1 cellular context compared by ENCODE assay signal in genomic region chr17:36482611-36483504, GRCh38.
TF ChIP-seq lines count a peak whose summit lies in the region.

No MANE protein-coding gene starts in this region.

TF ChIP-seq in K562, 482 proteins besides CTCF, POLR2A, EP300 and RAD21 (continued from another document and continues in another):
- peak; percentile 62; the same call in 1 of the 2 replicates for TF ChIP-seq CBX1 (IDR thresholded peaks at IDR 0.05; ENCODE audit: low read depth)
- TF ChIP-seq, protein P1, sequence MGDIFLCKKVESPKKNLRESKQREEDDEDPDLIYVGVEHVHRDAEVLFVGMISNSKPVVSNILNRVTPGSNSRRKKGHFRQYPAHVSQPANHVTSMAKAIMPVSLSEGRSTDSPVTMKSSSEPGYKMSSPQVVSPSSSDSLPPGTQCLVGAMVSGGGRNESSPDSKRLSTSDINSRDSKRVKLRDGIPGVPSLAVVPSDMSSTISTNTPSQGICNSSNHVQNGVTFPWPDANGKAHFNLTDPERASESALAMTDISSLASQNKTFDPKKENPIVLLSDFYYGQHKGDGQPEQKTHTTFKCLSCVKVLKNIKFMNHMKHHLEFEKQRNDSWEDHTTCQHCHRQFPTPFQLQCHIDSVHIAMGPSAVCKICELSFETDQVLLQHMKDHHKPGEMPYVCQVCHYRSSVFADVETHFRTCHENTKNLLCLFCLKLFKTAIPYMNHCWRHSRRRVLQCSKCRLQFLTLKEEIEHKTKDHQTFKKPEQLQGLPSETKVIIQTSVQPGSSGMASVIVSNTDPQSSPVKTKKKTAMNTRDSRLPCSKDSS (IDR thresholded peaks at IDR 0.05; ENCODE audit: low read depth, partially characterized antibody), result no peak
- peak; percentile 35; the same call in 1 of the 2 replicates for TF ChIP-seq MXI1 (IDR thresholded peaks at IDR 0.05; ENCODE audit: low read depth, low read length)
- TF ChIP-seq, protein P2, sequence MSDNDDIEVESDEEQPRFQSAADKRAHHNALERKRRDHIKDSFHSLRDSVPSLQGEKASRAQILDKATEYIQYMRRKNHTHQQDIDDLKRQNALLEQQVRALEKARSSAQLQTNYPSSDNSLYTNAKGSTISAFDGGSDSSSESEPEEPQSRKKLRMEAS (CRISPR knock-in tag; IDR thresholded peaks at IDR 0.05), result peak; percentile 100
- TF ChIP-seq HDGF (IDR thresholded peaks at IDR 0.05), result no peak
- no peak for TF ChIP-seq SETDB1 (IDR thresholded peaks at IDR 0.05; ENCODE audit: low read length)
- TF ChIP-seq SMAD1 (IDR thresholded peaks at IDR 0.05; ENCODE audit: low read depth, low read length, partially characterized antibody), result no peak
- TF ChIP-seq ERF (CRISPR knock-in tag; IDR thresholded peaks at IDR 0.05), result 0 out of 2 replicates have a peak, but pooled peaks have one; percentile 82
- TF ChIP-seq HDAC1 (IDR thresholded peaks at IDR 0.05), result peak in 1 of 2 experiments; percentile 61; a peak in 1 of 4 replicates
- TF ChIP-seq BCOR (IDR thresholded peaks at IDR 0.05), result no peak
- TF ChIP-seq ATF1 (CRISPR knock-in tag; IDR thresholded peaks at IDR 0.05), result peak; percentile 43; the same call in 1 of the 2 replicates
- peak; percentile 75 for TF ChIP-seq ATF1 (tag; IDR thresholded peaks at IDR 0.05)
- 0 out of 2 replicates have a peak, but pooled peaks have one; percentile 48 for TF ChIP-seq GTF2F1 (IDR thresholded peaks at IDR 0.05; ENCODE audit: low read depth, low read length)
- TF ChIP-seq, protein P3, sequence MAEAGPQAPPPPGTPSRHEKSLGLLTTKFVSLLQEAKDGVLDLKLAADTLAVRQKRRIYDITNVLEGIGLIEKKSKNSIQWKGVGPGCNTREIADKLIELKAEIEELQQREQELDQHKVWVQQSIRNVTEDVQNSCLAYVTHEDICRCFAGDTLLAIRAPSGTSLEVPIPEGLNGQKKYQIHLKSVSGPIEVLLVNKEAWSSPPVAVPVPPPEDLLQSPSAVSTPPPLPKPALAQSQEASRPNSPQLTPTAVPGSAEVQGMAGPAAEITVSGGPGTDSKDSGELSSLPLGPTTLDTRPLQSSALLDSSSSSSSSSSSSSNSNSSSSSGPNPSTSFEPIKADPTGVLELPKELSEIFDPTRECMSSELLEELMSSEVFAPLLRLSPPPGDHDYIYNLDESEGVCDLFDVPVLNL (CRISPR knock-in tag; IDR thresholded peaks at IDR 0.05; ENCODE audit: low read depth), result peak; percentile 92
- no peak for TF ChIP-seq PATZ1 (CRISPR knock-in tag; IDR thresholded peaks at IDR 0.05; ENCODE audit: borderline replicate concordance)
- TF ChIP-seq PURB (CRISPR knock-in tag; IDR thresholded peaks at IDR 0.05; ENCODE audit: low read depth), result no peak
- TF ChIP-seq ZFPM2 (CRISPR knock-in tag; IDR thresholded peaks at IDR 0.05), result no peak
- TF ChIP-seq SMARCE1 (IDR thresholded peaks at IDR 0.05), result no peak
- TF ChIP-seq ZBTB2 (IDR thresholded peaks at IDR 0.05), result no peak
- TF ChIP-seq PCBP1 (IDR thresholded peaks at IDR 0.05; ENCODE audit: low read depth, low read length, poor library complexity, severe bottlenecking), result peak; percentile 28
- TF ChIP-seq CBFA2T2 (conservative IDR thresholded peaks at IDR 0.05), result no peak
- no peak for TF ChIP-seq NBN (IDR thresholded peaks at IDR 0.05; ENCODE audit: low read depth)
- TF ChIP-seq TEAD1 (CRISPR knock-in tag; IDR thresholded peaks at IDR 0.05), result peak; percentile 19 to 93; a peak in 2 of 4 replicates
- TF ChIP-seq ARNT (IDR thresholded peaks at IDR 0.05), result no peak
- no peak for TF ChIP-seq STAT5B (CRISPR knock-in tag; IDR thresholded peaks at IDR 0.05)
- TF ChIP-seq CBX3 (IDR thresholded peaks at IDR 0.05; ENCODE audit: borderline replicate concordance in 1 of 2, low read length in 2 of 2), result peak in 1 of 2 experiments; percentile 92; a peak in 2 of 3 replicates
- peak; percentile 93 for TF ChIP-seq MYC (IDR thresholded peaks at IDR 0.05; ENCODE audit: low read depth, low read length)
- TF ChIP-seq MYC (CRISPR knock-in tag; IDR thresholded peaks at IDR 0.05; ENCODE audit: borderline replicate concordance, low read depth), result no peak
- TF ChIP-seq, protein P4, sequence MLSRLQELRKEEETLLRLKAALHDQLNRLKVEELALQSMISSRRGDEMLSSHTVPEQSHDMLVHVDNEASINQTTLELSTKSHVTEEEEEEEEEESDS (CRISPR knock-in tag; IDR thresholded peaks at IDR 0.05), result no peak
- TF ChIP-seq, protein P5, sequence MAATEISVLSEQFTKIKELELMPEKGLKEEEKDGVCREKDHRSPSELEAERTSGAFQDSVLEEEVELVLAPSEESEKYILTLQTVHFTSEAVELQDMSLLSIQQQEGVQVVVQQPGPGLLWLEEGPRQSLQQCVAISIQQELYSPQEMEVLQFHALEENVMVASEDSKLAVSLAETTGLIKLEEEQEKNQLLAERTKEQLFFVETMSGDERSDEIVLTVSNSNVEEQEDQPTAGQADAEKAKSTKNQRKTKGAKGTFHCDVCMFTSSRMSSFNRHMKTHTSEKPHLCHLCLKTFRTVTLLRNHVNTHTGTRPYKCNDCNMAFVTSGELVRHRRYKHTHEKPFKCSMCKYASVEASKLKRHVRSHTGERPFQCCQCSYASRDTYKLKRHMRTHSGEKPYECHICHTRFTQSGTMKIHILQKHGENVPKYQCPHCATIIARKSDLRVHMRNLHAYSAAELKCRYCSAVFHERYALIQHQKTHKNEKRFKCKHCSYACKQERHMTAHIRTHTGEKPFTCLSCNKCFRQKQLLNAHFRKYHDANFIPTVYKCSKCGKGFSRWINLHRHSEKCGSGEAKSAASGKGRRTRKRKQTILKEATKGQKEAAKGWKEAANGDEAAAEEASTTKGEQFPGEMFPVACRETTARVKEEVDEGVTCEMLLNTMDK (IDR thresholded peaks at IDR 0.05; ENCODE audit: borderline replicate concordance, insufficient read depth, low read depth, low read length, poor library complexity, severe bottlenecking), result peak; percentile 94
- no peak for TF ChIP-seq SNIP1 (IDR thresholded peaks at IDR 0.05; ENCODE audit: low read depth)
- TF ChIP-seq NCOA4 (IDR thresholded peaks at IDR 0.05; ENCODE audit: partially characterized antibody), result no peak
- TF ChIP-seq ZNF12 (CRISPR knock-in tag; IDR thresholded peaks at IDR 0.05), result no peak
- no peak for TF ChIP-seq XRCC4 (IDR thresholded peaks at IDR 0.05; ENCODE audit: extremely low read depth, insufficient read depth, insufficient read length)
- no peak for TF ChIP-seq FOXK2 (conservative IDR thresholded peaks at IDR 0.05 in 1 of 2, IDR thresholded peaks at IDR 0.05 in 1 of 2; ENCODE audit: low read depth in 2 of 2)
- TF ChIP-seq, protein P6, sequence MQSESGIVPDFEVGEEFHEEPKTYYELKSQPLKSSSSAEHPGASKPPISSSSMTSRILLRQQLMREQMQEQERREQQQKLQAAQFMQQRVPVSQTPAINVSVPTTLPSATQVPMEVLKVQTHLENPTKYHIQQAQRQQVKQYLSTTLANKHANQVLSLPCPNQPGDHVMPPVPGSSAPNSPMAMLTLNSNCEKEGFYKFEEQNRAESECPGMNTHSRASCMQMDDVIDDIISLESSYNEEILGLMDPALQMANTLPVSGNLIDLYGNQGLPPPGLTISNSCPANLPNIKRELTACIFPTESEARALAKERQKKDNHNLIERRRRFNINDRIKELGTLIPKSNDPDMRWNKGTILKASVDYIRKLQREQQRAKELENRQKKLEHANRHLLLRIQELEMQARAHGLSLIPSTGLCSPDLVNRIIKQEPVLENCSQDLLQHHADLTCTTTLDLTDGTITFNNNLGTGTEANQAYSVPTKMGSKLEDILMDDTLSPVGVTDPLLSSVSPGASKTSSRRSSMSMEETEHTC (IDR thresholded peaks at IDR 0.05), result no peak
- no peak for TF ChIP-seq ZNF589 (CRISPR knock-in tag; IDR thresholded peaks at IDR 0.05; ENCODE audit: low read depth)
- TF ChIP-seq, protein P7, sequence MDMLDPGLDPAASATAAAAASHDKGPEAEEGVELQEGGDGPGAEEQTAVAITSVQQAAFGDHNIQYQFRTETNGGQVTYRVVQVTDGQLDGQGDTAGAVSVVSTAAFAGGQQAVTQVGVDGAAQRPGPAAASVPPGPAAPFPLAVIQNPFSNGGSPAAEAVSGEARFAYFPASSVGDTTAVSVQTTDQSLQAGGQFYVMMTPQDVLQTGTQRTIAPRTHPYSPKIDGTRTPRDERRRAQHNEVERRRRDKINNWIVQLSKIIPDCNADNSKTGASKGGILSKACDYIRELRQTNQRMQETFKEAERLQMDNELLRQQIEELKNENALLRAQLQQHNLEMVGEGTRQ (CRISPR knock-in tag; IDR thresholded peaks at IDR 0.05), result peak; percentile 75
- peak; percentile 95 for TF ChIP-seq ZNF609 (CRISPR knock-in tag; IDR thresholded peaks at IDR 0.05; ENCODE audit: borderline replicate concordance)
- peak; percentile 56; the same call in 1 of the 2 replicates for TF ChIP-seq HDAC8 (tag; IDR thresholded peaks at IDR 0.05)
- TF ChIP-seq HMGN3 (IDR thresholded peaks at IDR 0.05; ENCODE audit: borderline replicate concordance, extremely low read depth, insufficient read length, low read depth, low read length), result peak; percentile 62
- no peak for TF ChIP-seq THAP7 (CRISPR knock-in tag; IDR thresholded peaks at IDR 0.05)
- no peak for TF ChIP-seq ZNF764 (CRISPR knock-in tag; IDR thresholded peaks at IDR 0.05; ENCODE audit: low read depth)
- TF ChIP-seq, protein P8, sequence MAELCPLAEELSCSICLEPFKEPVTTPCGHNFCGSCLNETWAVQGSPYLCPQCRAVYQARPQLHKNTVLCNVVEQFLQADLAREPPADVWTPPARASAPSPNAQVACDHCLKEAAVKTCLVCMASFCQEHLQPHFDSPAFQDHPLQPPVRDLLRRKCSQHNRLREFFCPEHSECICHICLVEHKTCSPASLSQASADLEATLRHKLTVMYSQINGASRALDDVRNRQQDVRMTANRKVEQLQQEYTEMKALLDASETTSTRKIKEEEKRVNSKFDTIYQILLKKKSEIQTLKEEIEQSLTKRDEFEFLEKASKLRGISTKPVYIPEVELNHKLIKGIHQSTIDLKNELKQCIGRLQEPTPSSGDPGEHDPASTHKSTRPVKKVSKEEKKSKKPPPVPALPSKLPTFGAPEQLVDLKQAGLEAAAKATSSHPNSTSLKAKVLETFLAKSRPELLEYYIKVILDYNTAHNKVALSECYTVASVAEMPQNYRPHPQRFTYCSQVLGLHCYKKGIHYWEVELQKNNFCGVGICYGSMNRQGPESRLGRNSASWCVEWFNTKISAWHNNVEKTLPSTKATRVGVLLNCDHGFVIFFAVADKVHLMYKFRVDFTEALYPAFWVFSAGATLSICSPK (IDR thresholded peaks at IDR 0.05; ENCODE audit: borderline replicate concordance), result no peak
